Comparison of ENCODE assay signal across 8 cellular contexts in genomic region chr11:63490551-63491239, GRCh38. TPM values are rescaled to one million over a fixed set of nuclear protein-coding genes. Genes with fewer than 3 reads are reported as not detected.
DNase-seq lines count a peak whose midpoint lies in the region; ATAC-seq and TF ChIP-seq lines count a peak whose summit lies in the region.

A gene with protein sequence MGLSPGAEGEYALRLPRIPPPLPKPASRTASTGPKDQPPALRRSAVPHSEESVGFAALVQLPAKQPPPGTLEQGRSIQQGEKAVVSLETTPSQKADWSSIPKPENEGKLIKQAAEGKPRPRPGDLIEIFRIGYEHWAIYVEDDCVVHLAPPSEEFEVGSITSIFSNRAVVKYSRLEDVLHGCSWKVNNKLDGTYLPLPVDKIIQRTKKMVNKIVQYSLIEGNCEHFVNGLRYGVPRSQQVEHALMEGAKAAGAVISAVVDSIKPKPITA (minus strand): TSS chr11:63491167. CDS start chr11:63491034, 133 bp downstream.

- H3K79me2 ChIP-seq in fibroblast of lung (ENCODE audit: control insufficient read depth, insufficient read depth, low read length), result no peaks in the 10 kb centered on the region

- no peaks in the 10 kb centered on the region for H4K20me1 ChIP-seq in fibroblast of lung (ENCODE audit: control insufficient read depth, extremely low read depth, insufficient read depth, low read length)

- ATAC-seq in natural killer cell, result peak; percentile 70 to 86 (median 83)
- no peak for ATAC-seq in GM21447 (IDR thresholded peaks at IDR 0.05; ENCODE audit: unreplicated experiment)

- H3K27me3 ChIP-seq in CD4-positive, alpha-beta memory T cell (ENCODE audit: insufficient read depth, low read length), result no peaks in the 10 kb centered on the region
- H3K27me3 ChIP-seq in fibroblast of lung (ENCODE audit: control insufficient read depth, insufficient read depth, low read length) (peaks cover 25% of the 10 kb centered on the region), WERI-Rb-1 (ENCODE audit: insufficient read depth, low read depth, severe bottlenecking) (peaks cover 58% of the 10 kb centered on the region)

- no peak within 1 kb of the TSS for H3K27ac ChIP-seq in CD4-positive, alpha-beta memory T cell (ENCODE audit: low read depth, low read length)
- H3K27ac ChIP-seq in fibroblast of lung (ENCODE audit: insufficient read depth, low read length) (no peak within 1 kb of the TSS), WERI-Rb-1 (no peak within 1 kb of the TSS)

- DNase-seq in CD4-positive, alpha-beta memory T cell, result peak in 3 of 5 donors; percentile 9 to 16 (median 16)
- peak; percentile 33 for DNase-seq in activated CD4-positive, alpha-beta memory T cell treated with anti-CD3 and anti-CD28 coated beads for 36 hours
- DNase-seq in fibroblast of lung (ENCODE audit: low read depth in 2 of 2) (peak; percentile 15 to 37), natural killer cell (no peak), WERI-Rb-1 (no peak), GM19240 (ENCODE audit: insufficient read length, low spot score) (no peak), NCI-H2107 (lab: John Stamatoyannopoulos, UW) (no peak)

- intact Hi-C loops in CD4-positive, alpha-beta memory T cell (cut with micrococcal nuclease), result loop anchor here (2.0 kb wide), 1 partner anchor 40 kb away; no protein-coding TSS in a partner anchor
- intact Hi-C loops in activated CD4-positive, alpha-beta memory T cell treated with anti-CD3 and anti-CD28 coated beads for 36 hours (cut with micrococcal nuclease), result loop anchor here (2.0 kb wide), 1 partner anchor 76 kb away; no protein-coding TSS in a partner anchor
- intact Hi-C loops in natural killer cell (cut with micrococcal nuclease), result no loop called here

- peak within 1 kb of the TSS; percentile 80 to 93 (median 86) for H3K4me3 Mint-ChIP-seq in CD4-positive, alpha-beta memory T cell
- peak within 1 kb of the TSS; percentile 69 for H3K4me3 Mint-ChIP-seq in activated CD4-positive, alpha-beta memory T cell treated with anti-CD3 and anti-CD28 coated beads for 36 hours
- H3K4me3 Mint-ChIP-seq in natural killer cell, result peak within 1 kb of the TSS; percentile 90

- peaks cover 13% of the 10 kb centered on the region for H3K4me1 ChIP-seq in CD4-positive, alpha-beta memory T cell (ENCODE audit: insufficient read depth, low read length)
- no peaks in the 10 kb centered on the region for H3K4me1 ChIP-seq in fibroblast of lung (ENCODE audit: control insufficient read depth, extremely low read depth, insufficient read depth, low read length)

- peak within 1 kb of the TSS; percentile 85 for H3K4me2 ChIP-seq in fibroblast of lung (ENCODE audit: extremely low read depth, insufficient read depth, low read length)

- peaks cover 13 to 26% (median 17%) of the 10 kb centered on the region in 4 donors for H3K4me1 Mint-ChIP-seq in CD4-positive, alpha-beta memory T cell
- peaks cover 17% of the 10 kb centered on the region for H3K4me1 Mint-ChIP-seq in activated CD4-positive, alpha-beta memory T cell treated with anti-CD3 and anti-CD28 coated beads for 36 hours (ENCODE audit: low read depth)
- H3K4me1 Mint-ChIP-seq in natural killer cell, result peaks cover 14 to 25% of the 10 kb centered on the region in 2 donors

- H2AFZ ChIP-seq in fibroblast of lung (ENCODE audit: low read length), result peak within 1 kb of the TSS; percentile 35

- POLR2A ChIA-PET in CD4-positive, alpha-beta memory T cell (lab: Charles Lee; ENCODE audit: partially characterized antibody), result interaction anchor here (1.0 to 2.3 kb wide), 7 partner anchors 10 to 123 kb away, joined by 3 to 20 read pairs (median 5); partner anchors contain the start of genes PLAAT3 and PLAAT4
- POLR2A ChIA-PET in activated CD4-positive, alpha-beta memory T cell treated with anti-CD3 and anti-CD28 coated beads for 36 hours (lab: Charles Lee), result interaction anchor here (1.7 kb wide), 1 partner anchor 47 kb away, joined by 7 read pairs; no protein-coding TSS in a partner anchor

- peaks cover 5 to 10% of the 10 kb centered on the region in 2 donors for H3K27me3 Mint-ChIP-seq in CD4-positive, alpha-beta memory T cell
- H3K27me3 Mint-ChIP-seq in activated CD4-positive, alpha-beta memory T cell treated with anti-CD3 and anti-CD28 coated beads for 36 hours, result peaks cover 16% of the 10 kb centered on the region
- peaks cover 14 to 26% of the 10 kb centered on the region in 2 donors for H3K27me3 Mint-ChIP-seq in natural killer cell (ENCODE audit: low read depth in 2 of 2)

- H3K9me3 Mint-ChIP-seq in CD4-positive, alpha-beta memory T cell, result peaks cover 0 to 5% (median 3%) of the 10 kb centered on the region in 8 donors
- peaks cover 9% of the 10 kb centered on the region for H3K9me3 Mint-ChIP-seq in activated CD4-positive, alpha-beta memory T cell treated with anti-CD3 and anti-CD28 coated beads for 36 hours
- H3K9me3 Mint-ChIP-seq in natural killer cell, result peaks cover 0 to 2% of the 10 kb centered on the region in 2 donors

- H3K27ac Mint-ChIP-seq in CD4-positive, alpha-beta memory T cell, result peak within 1 kb of the TSS; percentile 32 to 89 (median 58)
- H3K27ac Mint-ChIP-seq in activated CD4-positive, alpha-beta memory T cell treated with anti-CD3 and anti-CD28 coated beads for 36 hours, result peak within 1 kb of the TSS; percentile 40
- H3K27ac Mint-ChIP-seq in natural killer cell, result peak within 1 kb of the TSS in 1 of 2 donors; percentile 78

- H3K36me3 Mint-ChIP-seq in CD4-positive, alpha-beta memory T cell, result no peaks in the 10 kb centered on the region
- H3K36me3 Mint-ChIP-seq in activated CD4-positive, alpha-beta memory T cell treated with anti-CD3 and anti-CD28 coated beads for 36 hours, result peaks cover 2% of the 10 kb centered on the region
- peaks cover 2% of the 10 kb centered on the region for H3K36me3 Mint-ChIP-seq in natural killer cell

- peak within 1 kb of the TSS in 1 of 2 donors; percentile 18 for H3K4me3 ChIP-seq in CD4-positive, alpha-beta memory T cell (ENCODE audit: low read length in 2 of 2)
- H3K4me3 ChIP-seq in fibroblast of lung (replicated peaks in 1 of 4; ENCODE audit: control extremely low read depth in 1 of 4, insufficient read depth in 1 of 4, low read depth in 3 of 4, low read length in 4 of 4) (peak within 1 kb of the TSS; percentile 27 to 58 (median 46)), WERI-Rb-1 (ENCODE audit: low read depth, low read length) (no peak within 1 kb of the TSS)

- no peaks in the 10 kb centered on the region for H3K9me3 ChIP-seq in CD4-positive, alpha-beta memory T cell (ENCODE audit: control insufficient read depth in 1 of 2, low read length in 2 of 2)
- H3K9me3 ChIP-seq in fibroblast of lung (ENCODE audit: control insufficient read depth, insufficient read depth, low read depth, low read length) (no peaks in the 10 kb centered on the region), WERI-Rb-1 (ENCODE audit: severe bottlenecking) (peaks cover 10% of the 10 kb centered on the region)

- H3K9ac ChIP-seq in fibroblast of lung (ENCODE audit: insufficient read depth, low read length), result no peak within 1 kb of the TSS

- TF ChIP-seq CTCF in fibroblast of lung (conservative IDR thresholded peaks at IDR 0.05 in 1 of 2, IDR thresholded peaks at IDR 0.05 in 1 of 2; ENCODE audit: low read depth in 1 of 2, low read length in 2 of 2), result no peak
- no peak for TF ChIP-seq CTCF in natural killer cell (IDR thresholded peaks at IDR 0.05)
- no peak for TF ChIP-seq CTCF in WERI-Rb-1 (IDR thresholded peaks at IDR 0.05; ENCODE audit: low read depth, low read length)

- no peaks in the 10 kb centered on the region for H3K36me3 ChIP-seq in CD4-positive, alpha-beta memory T cell (ENCODE audit: insufficient read depth, low read length)
- H3K36me3 ChIP-seq in fibroblast of lung (ENCODE audit: control insufficient read depth, insufficient read depth, low read length) (no peaks in the 10 kb centered on the region), WERI-Rb-1 (no peaks in the 10 kb centered on the region)

- CTCF ChIA-PET in CD4-positive, alpha-beta memory T cell (lab: Charles Lee; ENCODE audit: partially characterized antibody), result interaction anchor here (0.6 to 6.5 kb wide), 4 partner anchors 11 to 145 kb away, joined by 3 to 48 read pairs (median 8); partner anchors contain the start of gene PLAAT4
- CTCF ChIA-PET in activated CD4-positive, alpha-beta memory T cell treated with anti-CD3 and anti-CD28 coated beads for 36 hours (lab: Charles Lee), result interaction anchor here (1.5 to 5.2 kb wide), 3 partner anchors 11 to 148 kb away, joined by 3 to 33 read pairs (median 9); no protein-coding TSS in a partner anchor

RNA-seq across cellular contexts. Expression of the gene that starts here (rescaled TPM):
- not detected for total RNA-seq in CD4-positive, alpha-beta memory T cell
- not detected for polyA plus RNA-seq in CD4-positive, alpha-beta memory T cell
- under 1 TPM; 0.15 to 0.24 TPM for total RNA-seq in activated CD4-positive, alpha-beta memory T cell treated with anti-CD3 and anti-CD28 coated beads for 36 hours
- total RNA-seq in fibroblast of lung (0.50 and 0.51 TPM in 2 replicates), natural killer cell (1 to 10 TPM in 1 of 3 donors, under 1 TPM in 2; 0.59 to 3.0 (median 0.95) TPM)
- 0.07 and 0.16 TPM in 2 replicates for polyA plus RNA-seq in fibroblast of lung
- not detected in 2 replicates for polyA plus RNA-seq in fibroblast of lung (2012)
- not detected in 2 replicates for polyA minus RNA-seq in fibroblast of lung (ENCODE audit: low replicate concordance)

Comparison
In these comparisons a context has a peak if more than half of its experiments do, and no peak if none do; other contexts are left out.
1. Peak in DNase-seq in CD4-positive, alpha-beta memory T cell; RNA of the gene not detected or under 1 TPM.
2. Peak in DNase-seq in activated CD4-positive, alpha-beta memory T cell treated with anti-CD3 and anti-CD28 coated beads for 36 hours; RNA of the gene not detected or under 1 TPM.
3. Peak in DNase-seq, H3K4me3 ChIP-seq and H3K4me2 ChIP-seq in fibroblast of lung; RNA of the gene not detected or under 1 TPM.